Comparison of ENCODE assay signal across 1 cellular context in genomic region chr6:24330137-24330732, GRCh38.
TF ChIP-seq lines count a peak whose summit lies in the region.

No MANE protein-coding gene starts in this region.

TF ChIP-seq in HepG2, 621 proteins besides CTCF, POLR2A, EP300 and RAD21 (continued from another document and continues in another):
- TF ChIP-seq, protein P1, sequence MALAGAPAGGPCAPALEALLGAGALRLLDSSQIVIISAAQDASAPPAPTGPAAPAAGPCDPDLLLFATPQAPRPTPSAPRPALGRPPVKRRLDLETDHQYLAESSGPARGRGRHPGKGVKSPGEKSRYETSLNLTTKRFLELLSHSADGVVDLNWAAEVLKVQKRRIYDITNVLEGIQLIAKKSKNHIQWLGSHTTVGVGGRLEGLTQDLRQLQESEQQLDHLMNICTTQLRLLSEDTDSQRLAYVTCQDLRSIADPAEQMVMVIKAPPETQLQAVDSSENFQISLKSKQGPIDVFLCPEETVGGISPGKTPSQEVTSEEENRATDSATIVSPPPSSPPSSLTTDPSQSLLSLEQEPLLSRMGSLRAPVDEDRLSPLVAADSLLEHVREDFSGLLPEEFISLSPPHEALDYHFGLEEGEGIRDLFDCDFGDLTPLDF (CRISPR knock-in tag; IDR thresholded peaks at IDR 0.05) = no peak
- TF ChIP-seq BRCA1 (CRISPR knock-in tag; IDR thresholded peaks at IDR 0.05) = no peak
- no peak for TF ChIP-seq ZNF326 (CRISPR knock-in tag; IDR thresholded peaks at IDR 0.05; ENCODE audit: borderline replicate concordance)
- TF ChIP-seq ZNF501 (CRISPR knock-in tag; IDR thresholded peaks at IDR 0.05) = no peak
- peak; percentile 26; the same call in 1 of the 2 replicates for TF ChIP-seq FOSL1 (CRISPR knock-in tag; IDR thresholded peaks at IDR 0.05; ENCODE audit: borderline replicate concordance)
- TF ChIP-seq SRF (IDR thresholded peaks at IDR 0.05; ENCODE audit: low read depth, low read length) = no peak
- no peak for TF ChIP-seq SRSF9 (IDR thresholded peaks at IDR 0.05; ENCODE audit: borderline replicate concordance, insufficient read depth, low read depth, low read length, poor library complexity, severe bottlenecking)
- no peak for TF ChIP-seq ZNF747 (CRISPR knock-in tag; IDR thresholded peaks at IDR 0.05; ENCODE audit: borderline replicate concordance)
- TF ChIP-seq KDM5B (CRISPR knock-in tag; IDR thresholded peaks at IDR 0.05; ENCODE audit: borderline replicate concordance) = no peak
- peak; percentile 71; the same call in 1 of the 2 replicates for TF ChIP-seq RFXAP (CRISPR knock-in tag; IDR thresholded peaks at IDR 0.05; ENCODE audit: borderline replicate concordance)
- no peak for TF ChIP-seq ZNF678 (CRISPR knock-in tag; IDR thresholded peaks at IDR 0.05)
- peak; percentile 96 for TF ChIP-seq SIX1 (CRISPR knock-in tag; IDR thresholded peaks at IDR 0.05; ENCODE audit: borderline replicate concordance)
- no peak for TF ChIP-seq ZBTB44 (CRISPR knock-in tag; IDR thresholded peaks at IDR 0.05)
- TF ChIP-seq ZFP36L1 (CRISPR knock-in tag; IDR thresholded peaks at IDR 0.05) = no peak
- no peak for TF ChIP-seq TOPORS (CRISPR knock-in tag; IDR thresholded peaks at IDR 0.05)
- no peak for TF ChIP-seq RBFOX2 (IDR thresholded peaks at IDR 0.05; ENCODE audit: low read depth, low read length)
- no peak for TF ChIP-seq ZNF24 (IDR thresholded peaks at IDR 0.05)
- TF ChIP-seq MBNL3 (CRISPR knock-in tag; conservative IDR thresholded peaks at IDR 0.05) = no peak
- TF ChIP-seq TFDP1 (CRISPR knock-in tag; IDR thresholded peaks at IDR 0.05; ENCODE audit: borderline replicate concordance) = no peak
- TF ChIP-seq IRF9 (CRISPR knock-in tag; IDR thresholded peaks at IDR 0.05; ENCODE audit: borderline replicate concordance) = no peak
- TF ChIP-seq RFX5 (IDR thresholded peaks at IDR 0.05; ENCODE audit: low read depth, low read length) = no peak
- TF ChIP-seq ZNF615 (CRISPR knock-in tag; IDR thresholded peaks at IDR 0.05; ENCODE audit: borderline replicate concordance) = no peak
- TF ChIP-seq CBX2 (IDR thresholded peaks at IDR 0.05; ENCODE audit: low read depth, low read length) = no peak
- TF ChIP-seq CBX2 (CRISPR knock-in tag; IDR thresholded peaks at IDR 0.05; ENCODE audit: low read depth) = no peak
- TF ChIP-seq EZH2 (conservative IDR thresholded peaks at IDR 0.05; ENCODE audit: low read depth, low read length) = no peak
- no peak; the same call in 1 of the 2 replicates for TF ChIP-seq ONECUT2 (CRISPR knock-in tag; IDR thresholded peaks at IDR 0.05)
- no peak for TF ChIP-seq SMARCE1 (IDR thresholded peaks at IDR 0.05; ENCODE audit: borderline replicate concordance)
- peak; percentile 41; the same call in 1 of the 2 replicates for TF ChIP-seq STAT5B (CRISPR knock-in tag; IDR thresholded peaks at IDR 0.05)
- TF ChIP-seq ZFAT (CRISPR knock-in tag; conservative IDR thresholded peaks at IDR 0.05) = no peak
- no peak for TF ChIP-seq REL (CRISPR knock-in tag; conservative IDR thresholded peaks at IDR 0.05)
- no peak for TF ChIP-seq DR1 (CRISPR knock-in tag; IDR thresholded peaks at IDR 0.05)
- TF ChIP-seq HDAC2 (CRISPR knock-in tag; IDR thresholded peaks at IDR 0.05) = peak; percentile 99
- no peak for TF ChIP-seq ZNF124 (CRISPR knock-in tag; IDR thresholded peaks at IDR 0.05)
- TF ChIP-seq, protein P2, sequence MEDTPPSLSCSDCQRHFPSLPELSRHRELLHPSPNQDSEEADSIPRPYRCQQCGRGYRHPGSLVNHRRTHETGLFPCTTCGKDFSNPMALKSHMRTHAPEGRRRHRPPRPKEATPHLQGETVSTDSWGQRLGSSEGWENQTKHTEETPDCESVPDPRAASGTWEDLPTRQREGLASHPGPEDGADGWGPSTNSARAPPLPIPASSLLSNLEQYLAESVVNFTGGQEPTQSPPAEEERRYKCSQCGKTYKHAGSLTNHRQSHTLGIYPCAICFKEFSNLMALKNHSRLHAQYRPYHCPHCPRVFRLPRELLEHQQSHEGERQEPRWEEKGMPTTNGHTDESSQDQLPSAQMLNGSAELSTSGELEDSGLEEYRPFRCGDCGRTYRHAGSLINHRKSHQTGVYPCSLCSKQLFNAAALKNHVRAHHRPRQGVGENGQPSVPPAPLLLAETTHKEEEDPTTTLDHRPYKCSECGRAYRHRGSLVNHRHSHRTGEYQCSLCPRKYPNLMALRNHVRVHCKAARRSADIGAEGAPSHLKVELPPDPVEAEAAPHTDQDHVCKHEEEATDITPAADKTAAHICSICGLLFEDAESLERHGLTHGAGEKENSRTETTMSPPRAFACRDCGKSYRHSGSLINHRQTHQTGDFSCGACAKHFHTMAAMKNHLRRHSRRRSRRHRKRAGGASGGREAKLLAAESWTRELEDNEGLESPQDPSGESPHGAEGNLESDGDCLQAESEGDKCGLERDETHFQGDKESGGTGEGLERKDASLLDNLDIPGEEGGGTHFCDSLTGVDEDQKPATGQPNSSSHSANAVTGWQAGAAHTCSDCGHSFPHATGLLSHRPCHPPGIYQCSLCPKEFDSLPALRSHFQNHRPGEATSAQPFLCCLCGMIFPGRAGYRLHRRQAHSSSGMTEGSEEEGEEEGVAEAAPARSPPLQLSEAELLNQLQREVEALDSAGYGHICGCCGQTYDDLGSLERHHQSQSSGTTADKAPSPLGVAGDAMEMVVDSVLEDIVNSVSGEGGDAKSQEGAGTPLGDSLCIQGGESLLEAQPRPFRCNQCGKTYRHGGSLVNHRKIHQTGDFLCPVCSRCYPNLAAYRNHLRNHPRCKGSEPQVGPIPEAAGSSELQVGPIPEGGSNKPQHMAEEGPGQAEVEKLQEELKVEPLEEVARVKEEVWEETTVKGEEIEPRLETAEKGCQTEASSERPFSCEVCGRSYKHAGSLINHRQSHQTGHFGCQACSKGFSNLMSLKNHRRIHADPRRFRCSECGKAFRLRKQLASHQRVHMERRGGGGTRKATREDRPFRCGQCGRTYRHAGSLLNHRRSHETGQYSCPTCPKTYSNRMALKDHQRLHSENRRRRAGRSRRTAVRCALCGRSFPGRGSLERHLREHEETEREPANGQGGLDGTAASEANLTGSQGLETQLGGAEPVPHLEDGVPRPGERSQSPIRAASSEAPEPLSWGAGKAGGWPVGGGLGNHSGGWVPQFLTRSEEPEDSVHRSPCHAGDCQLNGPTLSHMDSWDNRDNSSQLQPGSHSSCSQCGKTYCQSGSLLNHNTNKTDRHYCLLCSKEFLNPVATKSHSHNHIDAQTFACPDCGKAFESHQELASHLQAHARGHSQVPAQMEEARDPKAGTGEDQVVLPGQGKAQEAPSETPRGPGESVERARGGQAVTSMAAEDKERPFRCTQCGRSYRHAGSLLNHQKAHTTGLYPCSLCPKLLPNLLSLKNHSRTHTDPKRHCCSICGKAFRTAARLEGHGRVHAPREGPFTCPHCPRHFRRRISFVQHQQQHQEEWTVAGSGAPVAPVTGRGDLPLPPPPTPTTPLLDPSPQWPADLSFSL (CRISPR knock-in tag; IDR thresholded peaks at IDR 0.05) = peak; percentile 51; the same call in 1 of the 2 replicates
- TF ChIP-seq TGIF2 (CRISPR knock-in tag; IDR thresholded peaks at IDR 0.05) = peak; percentile 53; the same call in 1 of the 2 replicates
- no peak for TF ChIP-seq EED (CRISPR knock-in tag; IDR thresholded peaks at IDR 0.05)
- TF ChIP-seq REPIN1 (CRISPR knock-in tag; IDR thresholded peaks at IDR 0.05; ENCODE audit: borderline replicate concordance, low read depth) = peak; percentile 64; the same call in 1 of the 2 replicates
- no peak for TF ChIP-seq ZNF562 (CRISPR knock-in tag; IDR thresholded peaks at IDR 0.05; ENCODE audit: borderline replicate concordance)
- no peak for TF ChIP-seq U2AF1 (optimal IDR thresholded peaks at IDR 0.05; ENCODE audit: low read depth, low read length)
- no peak for TF ChIP-seq TSC22D2 (CRISPR knock-in tag; IDR thresholded peaks at IDR 0.05; ENCODE audit: borderline replicate concordance)
- TF ChIP-seq TEAD3 (CRISPR knock-in tag; optimal IDR thresholded peaks at IDR 0.05; ENCODE audit: borderline replicate concordance) = peak; percentile 94
- TF ChIP-seq PBX2 (CRISPR knock-in tag; IDR thresholded peaks at IDR 0.05) = no peak
- no peak for TF ChIP-seq ZNF101 (CRISPR knock-in tag; IDR thresholded peaks at IDR 0.05; ENCODE audit: borderline replicate concordance, low read depth)
- no peak for TF ChIP-seq GPBP1L1 (CRISPR knock-in tag; IDR thresholded peaks at IDR 0.05)
- TF ChIP-seq MIXL1 (CRISPR knock-in tag; IDR thresholded peaks at IDR 0.05) = peak; percentile 61; the same call in 1 of the 2 replicates
- 0 out of 2 replicates have a peak, but pooled peaks have one; percentile 38 for TF ChIP-seq RFXANK (CRISPR knock-in tag; IDR thresholded peaks at IDR 0.05)
- no peak for TF ChIP-seq SRSF1 (optimal IDR thresholded peaks at IDR 0.05; ENCODE audit: low read depth, low read length)
- no peak for TF ChIP-seq ZC3H13 (CRISPR knock-in tag; IDR thresholded peaks at IDR 0.05)
- no peak for TF ChIP-seq GZF1 (CRISPR knock-in tag; IDR thresholded peaks at IDR 0.05)
- TF ChIP-seq, protein P3, sequence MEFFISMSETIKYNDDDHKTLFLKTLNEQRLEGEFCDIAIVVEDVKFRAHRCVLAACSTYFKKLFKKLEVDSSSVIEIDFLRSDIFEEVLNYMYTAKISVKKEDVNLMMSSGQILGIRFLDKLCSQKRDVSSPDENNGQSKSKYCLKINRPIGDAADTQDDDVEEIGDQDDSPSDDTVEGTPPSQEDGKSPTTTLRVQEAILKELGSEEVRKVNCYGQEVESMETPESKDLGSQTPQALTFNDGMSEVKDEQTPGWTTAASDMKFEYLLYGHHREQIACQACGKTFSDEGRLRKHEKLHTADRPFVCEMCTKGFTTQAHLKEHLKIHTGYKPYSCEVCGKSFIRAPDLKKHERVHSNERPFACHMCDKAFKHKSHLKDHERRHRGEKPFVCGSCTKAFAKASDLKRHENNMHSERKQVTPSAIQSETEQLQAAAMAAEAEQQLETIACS (CRISPR knock-in tag; IDR thresholded peaks at IDR 0.05) = no peak
- no peak for TF ChIP-seq ZNF282 (IDR thresholded peaks at IDR 0.05; ENCODE audit: partially characterized antibody)
- TF ChIP-seq KDM3A (CRISPR knock-in tag; IDR thresholded peaks at IDR 0.05; ENCODE audit: low read depth) = no peak
- TF ChIP-seq NRL (CRISPR knock-in tag; IDR thresholded peaks at IDR 0.05; ENCODE audit: borderline replicate concordance) = no peak
